ENCODE assay signal across 20 cellular contexts in the genomic region with DNA sequence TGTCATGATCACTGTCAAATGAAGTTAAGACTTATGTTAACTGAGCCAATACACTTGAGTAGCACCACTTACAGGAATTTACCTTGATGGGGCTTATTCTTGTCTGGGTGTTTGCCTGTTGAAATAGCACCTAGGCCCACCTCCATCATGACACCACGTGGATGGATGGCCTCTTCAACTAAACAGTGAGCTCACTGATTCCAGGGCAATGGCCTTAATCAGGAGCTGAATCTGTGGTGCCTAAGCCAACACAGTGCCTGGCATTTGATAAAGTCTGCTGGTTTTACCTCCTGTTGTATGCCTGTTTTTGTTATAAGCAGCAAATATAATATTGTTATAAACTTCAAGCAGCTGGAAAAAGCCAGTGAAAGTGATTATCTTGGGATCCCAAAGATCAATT.
"Had no signal": no experiment of that assay in that cellular context is flagged by ENCODE, and none has a peak within 500 bp of the region (broad histone marks: within the 10 kb centered on the region; RNA-seq: fewer than 3 reads in every experiment).

No MANE protein-coding gene starts in this region.

- H3K9me3 ChIP-seq: SJSA1 had no signal

- H3K4me2 ChIP-seq: KMS-11 had no signal

- H3K4me3 ChIP-seq: K562, SJSA1, SK-N-MC had no signal

- H3K4me3 Mint-ChIP-seq: IgD-negative memory B cell had no signal

- H3K4me1 ChIP-seq: SJSA1 had no signal

- H3K36me3 Mint-ChIP-seq: IgD-negative memory B cell had no signal

- H3K27me3 ChIP-seq: SJSA1 had no signal

- H3K36me3 ChIP-seq: SJSA1 had no signal

- H3K27ac Mint-ChIP-seq: IgD-negative memory B cell had no signal

- H3K4me1 Mint-ChIP-seq: IgD-negative memory B cell had no signal

- H3K27me3 Mint-ChIP-seq: IgD-negative memory B cell had no signal

- FAIRE-seq: K562, RCC 7860 had no signal

- DNase-seq: Kasumi-1, MM.1S, NCI-H1092 treated with DMSO at 0.1 percent for 48 hours, NCI-H1436, NCI-H187, NCI-H2029, NCI-H2081 treated with DMSO at 0.1 percent for 48 hours, NCI-H2227 treated with DMSO at 0.1 percent for 48 hours, NCI-H524 treated with DMSO at 0.1 percent for 48 hours, NCI-H69, NCI-H774, Right ventricle myocardium superior, RPMI8226, SIG-M5 had no signal

- H3K27ac ChIP-seq: KMS-11, SJSA1, SK-N-MC had no signal

- H3K9ac ChIP-seq: KMS-11 had no signal

- ATAC-seq: K562 had no signal
